19 cellular contexts compared by ENCODE assay signal in the genomic region with DNA sequence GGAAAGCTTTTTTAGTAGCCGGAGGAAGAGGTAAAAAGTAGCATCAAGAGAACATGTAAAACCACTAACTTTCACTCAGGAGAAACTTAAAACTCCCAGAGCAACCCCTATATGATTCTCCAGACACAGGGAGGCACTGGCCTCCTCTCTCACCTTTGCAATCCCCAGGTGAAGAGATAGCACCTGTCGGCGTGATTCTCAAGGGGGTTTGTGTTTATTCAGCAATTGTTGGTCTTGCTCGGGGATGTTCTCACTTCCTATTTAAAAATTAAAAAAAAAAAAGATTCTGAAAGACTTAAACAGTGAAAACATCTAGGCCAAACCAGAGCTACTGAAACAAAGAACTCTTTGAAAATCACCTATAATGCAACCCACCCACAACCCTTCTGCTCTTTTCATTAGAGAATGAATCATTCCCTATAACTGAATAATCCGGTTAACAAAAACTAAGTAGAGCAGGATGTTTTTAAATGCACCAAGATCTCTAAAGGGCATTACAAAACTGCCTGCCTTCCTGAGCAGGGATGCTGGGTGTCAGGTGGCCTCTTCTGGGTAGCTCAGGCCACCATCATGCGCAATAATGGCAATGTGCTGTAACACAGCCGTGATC.
"Had no signal": no experiment of that assay in that cellular context is flagged by ENCODE, and none has a peak within 500 bp of the region (broad histone marks: within the 10 kb centered on the region; RNA-seq: fewer than 3 reads in every experiment).

No MANE protein-coding gene starts in this region.

- H3K4me1 ChIP-seq: colonic mucosa, gastroesophageal sphincter, heart right ventricle, parathyroid adenoma, tibial artery had no signal

- H2AFZ ChIP-seq: parathyroid adenoma had no signal

- H3K27ac ChIP-seq: colonic mucosa, gastroesophageal sphincter, heart right ventricle, parathyroid adenoma, tibial artery had no signal

- H3K36me3 Mint-ChIP-seq: activated CD8-positive, alpha-beta memory T cell treated with anti-CD3 and anti-CD28 coated beads, Interleukin-2, amount 10 ng/mL, durations not matched to agents 7 days and 5 days; naive thymus-derived CD4-positive, alpha-beta T cell; stimulated activated naive B cell treated with anti-CD40 and anti-IgM and Interleukin-4, amounts not matched to agents 10 μg/mL and 1 μg/mL and 100 μg/mL, for 72 hours had no signal

- H3K27me3 Mint-ChIP-seq: activated CD8-positive, alpha-beta memory T cell treated with anti-CD3 and anti-CD28 coated beads, Interleukin-2, amount 10 ng/mL, durations not matched to agents 7 days and 5 days; stimulated activated naive B cell treated with anti-CD40 and anti-IgM and Interleukin-4, amounts not matched to agents 10 μg/mL and 1 μg/mL and 100 μg/mL, for 72 hours had no signal

- H3K9me3 ChIP-seq: colonic mucosa, tibial artery had no signal

- H3K4me3 Mint-ChIP-seq: activated CD8-positive, alpha-beta memory T cell treated with anti-CD3 and anti-CD28 coated beads, Interleukin-2, amount 10 ng/mL, durations not matched to agents 7 days and 5 days; naive thymus-derived CD4-positive, alpha-beta T cell; stimulated activated naive B cell treated with anti-CD40 and anti-IgM and Interleukin-4, amounts not matched to agents 10 μg/mL and 1 μg/mL and 100 μg/mL, for 72 hours had no signal

- ATAC-seq: activated CD8-positive, alpha-beta memory T cell treated with anti-CD3 and anti-CD28 coated beads, Interleukin-2, amount 10 ng/mL, durations not matched to agents 7 days and 5 days; gastroesophageal sphincter; heart right ventricle; left colon; naive thymus-derived CD4-positive, alpha-beta T cell; stimulated activated naive B cell treated with anti-CD40 and anti-IgM and Interleukin-4, amounts not matched to agents 10 μg/mL and 1 μg/mL and 100 μg/mL, for 72 hours had no signal

- DNase-seq: activated CD4-positive, alpha-beta T cell treated with anti-CD3 and anti-CD28 coated beads, Interleukin-2, amount 50 U/mL, for 48 hours; activated CD4-positive, CD25-positive, alpha-beta regulatory T cell treated with anti-CD3 and anti-CD28 coated beads, Interleukin-2, amount 50 U/mL, for 72 hours; activated CD8-positive, alpha-beta memory T cell treated with anti-CD3 and anti-CD28 coated beads, Interleukin-2, amount 10 ng/mL, durations not matched to agents 7 days and 5 days; activated effector memory CD4-positive, alpha-beta T cell treated with Interleukin-2 at 50 U/mL for 16 hours; activated naive CD4-positive, alpha-beta T cell treated with anti-CD3 and anti-CD28 coated beads, Interleukin-2, amount 50 U/mL, for 16 hours; activated T-cell treated with anti-CD3 and anti-CD28 coated beads, Interleukin-2, amount 50 U/mL, for 1 hour; colonic mucosa; heart right ventricle; left colon; naive thymus-derived CD4-positive, alpha-beta T cell; retina; stimulated activated naive B cell treated with anti-CD40 and anti-IgM and Interleukin-4, amounts not matched to agents 10 μg/mL and 1 μg/mL and 100 μg/mL, for 72 hours; T1000; tibial artery had no signal

- H3K79me2 ChIP-seq: parathyroid adenoma had no signal

- FAIRE-seq: endometrium, urothelium cell line had no signal

- H3K4me3 ChIP-seq: colonic mucosa, gastroesophageal sphincter, heart right ventricle, lung, tibial artery had no signal

- H3K36me3 ChIP-seq: colonic mucosa, gastroesophageal sphincter, heart right ventricle, tibial artery had no signal

- H3K4me1 Mint-ChIP-seq: activated CD8-positive, alpha-beta memory T cell treated with anti-CD3 and anti-CD28 coated beads, Interleukin-2, amount 10 ng/mL, durations not matched to agents 7 days and 5 days had no signal

- H3K9me3 Mint-ChIP-seq: naive thymus-derived CD4-positive, alpha-beta T cell had no signal

- H3K27ac Mint-ChIP-seq: activated CD8-positive, alpha-beta memory T cell treated with anti-CD3 and anti-CD28 coated beads, Interleukin-2, amount 10 ng/mL, durations not matched to agents 7 days and 5 days; stimulated activated naive B cell treated with anti-CD40 and anti-IgM and Interleukin-4, amounts not matched to agents 10 μg/mL and 1 μg/mL and 100 μg/mL, for 72 hours had no signal
